ENCODE assay signal across 1 cellular context in genomic region chr22:39319284-39320170, GRCh38.
TF ChIP-seq lines count a peak whose summit lies in the region.

RPL3 (minus strand) TSS chr22:39319623; CDS start chr22:39319597, 26 bp downstream.

TF ChIP-seq in SK-N-SH, 30 proteins besides CTCF, POLR2A, EP300 and RAD21 (continued from another document):
- no peak for TF ChIP-seq USF2 (IDR thresholded peaks at IDR 0.05; ENCODE audit: borderline replicate concordance, low read depth, low read length)
- TF ChIP-seq TEAD4 (IDR thresholded peaks at IDR 0.05; ENCODE audit: borderline replicate concordance, insufficient read depth): no peak
- TF ChIP-seq ELF1 (IDR thresholded peaks at IDR 0.05): peak; percentile 70
- peak; percentile 51 for TF ChIP-seq CHD2 (IDR thresholded peaks at IDR 0.05; ENCODE audit: low read length, partially characterized antibody)
- no peak; the same call in 1 of the 2 replicates for TF ChIP-seq REST (IDR thresholded peaks at IDR 0.05; ENCODE audit: low read depth, low read length)
- no peak for TF ChIP-seq EZH2phosphoT487 (IDR thresholded peaks at IDR 0.05; ENCODE audit: borderline replicate concordance, low read depth)
- no peak for TF ChIP-seq TCF12 (IDR thresholded peaks at IDR 0.05)
